Comparison of ENCODE assay signal across 9 cellular contexts in genomic region chr3:168213920-168214319, GRCh38.
A peak's percentile ranks its signal among the peaks of the same experiment; 100 is the strongest.
DNase-seq lines count a peak whose midpoint lies in the region; ATAC-seq and TF ChIP-seq lines count a peak whose summit lies in the region.
"Had no signal": no experiment of that assay in that cellular context is flagged by ENCODE, and none has a peak within 500 bp of the region (broad histone marks: within the 10 kb centered on the region; RNA-seq: fewer than 3 reads in every experiment).

No MANE protein-coding gene starts in this region.

- H3K4me3 ChIP-seq in MM.1S (ENCODE audit: low read length) (peak overlapping the region; percentile 42), body of pancreas (no peak overlapping the region)

- WGBS in body of pancreas, 2 donors: 67% methylated on average over 4 of the region's 4 CpGs

- no peaks in the 10 kb centered on the region for H3K79me2 ChIP-seq in MM.1S (ENCODE audit: low read length)

- H3K4me1 ChIP-seq in MM.1S (ENCODE audit: low read length) (peaks cover 29% of the 10 kb centered on the region), body of pancreas (no peaks in the 10 kb centered on the region)

- peak overlapping the region; percentile 61 for H3K4me3 Mint-ChIP-seq in activated naive CD8-positive, alpha-beta T cell treated with anti-CD3 and anti-CD28 coated beads, Interleukin-2, amount 10 ng/mL, durations not matched to agents 7 days and 5 days
- no peak overlapping the region for H3K4me3 Mint-ChIP-seq in activated naive CD8-positive, alpha-beta T cell treated with anti-CD3 and anti-CD28 coated beads for 36 hours
- H3K4me3 Mint-ChIP-seq in stimulated activated effector memory CD8-positive, alpha-beta T cell treated with anti-CD3 and anti-CD28 coated beads, Interleukin-12 subunit alpha, Interleukin-12 subunit beta, amount 100 ng/mL, for 72 hours: no peak overlapping the region
- H3K4me3 Mint-ChIP-seq: brain had no signal

- H3K27me3 Mint-ChIP-seq in activated naive CD8-positive, alpha-beta T cell treated with anti-CD3 and anti-CD28 coated beads, Interleukin-2, amount 10 ng/mL, durations not matched to agents 7 days and 5 days: peaks cover 4% of the 10 kb centered on the region
- H3K27me3 Mint-ChIP-seq in activated naive CD8-positive, alpha-beta T cell treated with anti-CD3 and anti-CD28 coated beads for 36 hours: no peaks in the 10 kb centered on the region
- H3K27me3 Mint-ChIP-seq: brain had no signal

- peak overlapping the region; percentile 69 for H3K4me2 ChIP-seq in MM.1S (ENCODE audit: low read depth, low read length)

- 0 out of 2 replicates have a peak, but pooled peaks cover 5% of the 10 kb centered on the region for H3F3A ChIP-seq in MM.1S (ENCODE audit: insufficient read depth, low read length)

- H3K36me3 Mint-ChIP-seq in activated naive CD8-positive, alpha-beta T cell treated with anti-CD3 and anti-CD28 coated beads, Interleukin-2, amount 10 ng/mL, durations not matched to agents 7 days and 5 days: no peaks in the 10 kb centered on the region
- H3K36me3 Mint-ChIP-seq in activated naive CD8-positive, alpha-beta T cell treated with anti-CD3 and anti-CD28 coated beads for 36 hours: no peaks in the 10 kb centered on the region
- no peaks in the 10 kb centered on the region for H3K36me3 Mint-ChIP-seq in stimulated activated effector memory CD8-positive, alpha-beta T cell treated with anti-CD3 and anti-CD28 coated beads, Interleukin-12 subunit alpha, Interleukin-12 subunit beta, amount 100 ng/mL, for 72 hours
- H3K36me3 Mint-ChIP-seq: brain had no signal

- peak overlapping the region; percentile 61 for H3K27ac Mint-ChIP-seq in activated naive CD8-positive, alpha-beta T cell treated with anti-CD3 and anti-CD28 coated beads, Interleukin-2, amount 10 ng/mL, durations not matched to agents 7 days and 5 days
- no peak overlapping the region for H3K27ac Mint-ChIP-seq in activated naive CD8-positive, alpha-beta T cell treated with anti-CD3 and anti-CD28 coated beads for 36 hours
- H3K27ac Mint-ChIP-seq in stimulated activated effector memory CD8-positive, alpha-beta T cell treated with anti-CD3 and anti-CD28 coated beads, Interleukin-12 subunit alpha, Interleukin-12 subunit beta, amount 100 ng/mL, for 72 hours: peak overlapping the region; percentile 58

- no peaks in the 10 kb centered on the region for H4K20me1 ChIP-seq in MM.1S (ENCODE audit: insufficient read depth, low read length)

- TF ChIP-seq POLR2A in body of pancreas (IDR thresholded peaks at IDR 0.05): no peak

- H3K36me3 ChIP-seq in MM.1S (replicated peaks; ENCODE audit: insufficient read depth, low read length) (no peaks in the 10 kb centered on the region), body of pancreas (replicated peaks in 1 of 2; ENCODE audit: insufficient read depth in 1 of 2, low read depth in 2 of 2) (no peaks in the 10 kb centered on the region)

- H3K9me3 Mint-ChIP-seq in activated naive CD8-positive, alpha-beta T cell treated with anti-CD3 and anti-CD28 coated beads, Interleukin-2, amount 10 ng/mL, durations not matched to agents 7 days and 5 days: no peaks in the 10 kb centered on the region
- no peaks in the 10 kb centered on the region for H3K9me3 Mint-ChIP-seq in activated naive CD8-positive, alpha-beta T cell treated with anti-CD3 and anti-CD28 coated beads for 36 hours
- H3K9me3 Mint-ChIP-seq in stimulated activated effector memory CD8-positive, alpha-beta T cell treated with anti-CD3 and anti-CD28 coated beads, Interleukin-12 subunit alpha, Interleukin-12 subunit beta, amount 100 ng/mL, for 72 hours: no peaks in the 10 kb centered on the region

- peak overlapping the region; percentile 37; the same call in 1 of the 2 replicates for H3K27ac ChIP-seq in MM.1S (ENCODE audit: low read length)
- H3K27ac ChIP-seq in body of pancreas: no peak overlapping the region

- intact Hi-C loops in body of pancreas (cut with DNase I): loop anchor here (10.0 kb wide), 1 partner anchor 631 kb away; no protein-coding TSS in a partner anchor

- DNase-seq in activated naive CD8-positive, alpha-beta T cell treated with anti-CD3 and anti-CD28 coated beads, Interleukin-2, amount 10 ng/mL, durations not matched to agents 7 days and 5 days: no peak
- no peak for DNase-seq in activated naive CD8-positive, alpha-beta T cell treated with anti-CD3 and anti-CD28 coated beads for 36 hours
- peak; percentile 81 for DNase-seq in MM.1S
- DNase-seq in stimulated activated effector memory CD8-positive, alpha-beta T cell treated with anti-CD3 and anti-CD28 coated beads, Interleukin-12 subunit alpha, Interleukin-12 subunit beta, amount 100 ng/mL, for 72 hours (ENCODE audit: low spot score in 2 of 2): no peak
- DNase-seq in body of pancreas: no peak
- DNase-seq in foreskin melanocyte: no peak
- no peak for DNase-seq in superior temporal gyrus (ENCODE audit: extremely low spot score)

- no peaks in the 10 kb centered on the region for H3K9me3 ChIP-seq in MM.1S (replicated peaks; ENCODE audit: insufficient read depth, low read length)
- H3K9me3 ChIP-seq in body of pancreas: no peaks in the 10 kb centered on the region

- H3K27me3 ChIP-seq in MM.1S (replicated peaks; ENCODE audit: insufficient read depth, low read length) (no peaks in the 10 kb centered on the region), body of pancreas (no peaks in the 10 kb centered on the region)

- POLR2A ChIA-PET in activated naive CD8-positive, alpha-beta T cell treated with anti-CD3 and anti-CD28 coated beads, Interleukin-2, amount 10 ng/mL, durations not matched to agents 7 days and 5 days (lab: Charles Lee): no interaction called here

- peak; percentile 85 for ATAC-seq in activated naive CD8-positive, alpha-beta T cell treated with anti-CD3 and anti-CD28 coated beads, Interleukin-2, amount 10 ng/mL, durations not matched to agents 7 days and 5 days (ENCODE audit: low read depth)
- ATAC-seq in HG02759 (IDR thresholded peaks at IDR 0.05; ENCODE audit: unreplicated experiment) (peak; percentile 93), body of pancreas (no peak)
- peak; percentile 65 for ATAC-seq in stimulated activated effector memory CD8-positive, alpha-beta T cell treated with anti-CD3 and anti-CD28 coated beads, Interleukin-12 subunit alpha, Interleukin-12 subunit beta, amount 100 ng/mL, for 72 hours

- H3K4me1 Mint-ChIP-seq in activated naive CD8-positive, alpha-beta T cell treated with anti-CD3 and anti-CD28 coated beads, Interleukin-2, amount 10 ng/mL, durations not matched to agents 7 days and 5 days: peaks cover 6% of the 10 kb centered on the region
- H3K4me1 Mint-ChIP-seq in activated naive CD8-positive, alpha-beta T cell treated with anti-CD3 and anti-CD28 coated beads for 36 hours: peaks cover 4% of the 10 kb centered on the region
- H3K4me1 Mint-ChIP-seq in stimulated activated effector memory CD8-positive, alpha-beta T cell treated with anti-CD3 and anti-CD28 coated beads, Interleukin-12 subunit alpha, Interleukin-12 subunit beta, amount 100 ng/mL, for 72 hours: peaks cover 6% of the 10 kb centered on the region

- peak overlapping the region; percentile 15; the same call in 1 of the 2 replicates for H3K9ac ChIP-seq in MM.1S (ENCODE audit: low read length)

- no peak for TF ChIP-seq CTCF in MM.1S (IDR thresholded peaks at IDR 0.05; ENCODE audit: low read length)
- TF ChIP-seq CTCF in body of pancreas (IDR thresholded peaks at IDR 0.05): no peak

- H2AFZ ChIP-seq in MM.1S (ENCODE audit: low read length): peak overlapping the region; percentile 54

- no peaks in the 10 kb centered on the region for H3K9me2 ChIP-seq in MM.1S (replicated peaks; ENCODE audit: insufficient read depth, low read length)
